Comparison of ENCODE assay signal across 19 cellular contexts in genomic region chr6:145656128-145656527, GRCh38.
A peak's percentile ranks its signal among the peaks of the same experiment; 100 is the strongest.
DNase-seq lines count a peak whose midpoint lies in the region; ATAC-seq and TF ChIP-seq lines count a peak whose summit lies in the region.
"Had no signal": no experiment of that assay in that cellular context is flagged by ENCODE, and none has a peak within 500 bp of the region (broad histone marks: within the 10 kb centered on the region; RNA-seq: fewer than 3 reads in every experiment).

No MANE protein-coding gene starts in this region.

- no peaks in the 10 kb centered on the region for H4K20me1 ChIP-seq in DND-41 (ENCODE audit: insufficient read depth, low read length)
- no peaks in the 10 kb centered on the region for H4K20me1 ChIP-seq in OCI-LY7 (ENCODE audit: insufficient read depth, low read length)

- intact Hi-C loops in A673 (cut with micrococcal nuclease; ENCODE audit: unreplicated experiment), result no loop called here
- intact Hi-C loops in OCI-LY7 (cut with micrococcal nuclease; ENCODE audit: unreplicated experiment), result no loop called here

- H3K27me3 ChIP-seq in A673 (replicated peaks; ENCODE audit: insufficient read depth, low read depth, low read length, poor library complexity), result no peaks in the 10 kb centered on the region
- no peaks in the 10 kb centered on the region for H3K27me3 ChIP-seq in DND-41 (ENCODE audit: insufficient read depth, low read length, poor library complexity)
- H3K27me3 ChIP-seq: Peyer's patch had no signal

- no peaks in the 10 kb centered on the region for H3K79me2 ChIP-seq in DND-41 (ENCODE audit: insufficient read depth, low read length)
- H3K79me2 ChIP-seq in OCI-LY7 (ENCODE audit: insufficient read depth, low read depth, low read length), result no peaks in the 10 kb centered on the region

- H3K4me2 ChIP-seq in DND-41 (ENCODE audit: insufficient read depth, low read length), result no peak overlapping the region
- H3K4me2 ChIP-seq in OCI-LY7 (ENCODE audit: low read length), result no peak overlapping the region
- H3K4me2 ChIP-seq: GM23338 had no signal

- CTCF ChIA-PET in A673 (lab: Charles Lee), result no interaction called here
- CTCF ChIA-PET in OCI-LY7 (lab: Charles Lee; ENCODE audit: unreplicated experiment), result no interaction called here

- POLR2A ChIA-PET in A673 (lab: Charles Lee; ENCODE audit: low non-redundant PET), result no interaction called here
- POLR2A ChIA-PET in OCI-LY7 (lab: Charles Lee), result interaction anchor here (0.5 to 2.2 kb wide), 3 partner anchors 15 to 579 kb away, joined by 3 to 7 read pairs (median 4); no protein-coding TSS in a partner anchor

- H3K27ac ChIP-seq in A673 (ENCODE audit: low read depth, low read length, poor library complexity, severe bottlenecking) (no peak overlapping the region), DND-41 (ENCODE audit: low read length) (no peak overlapping the region), OCI-LY7 (ENCODE audit: low read depth, low read length, poor library complexity, severe bottlenecking) (no peak overlapping the region)
- H3K27ac ChIP-seq: Peyer's patch had no signal

- no peaks in the 10 kb centered on the region for H3K9me2 ChIP-seq in OCI-LY7 (ENCODE audit: insufficient read depth, low read length)

- H3K4me3 ChIP-seq in A673 (ENCODE audit: low read depth, low read length, poor library complexity, severe bottlenecking) (no peak overlapping the region), DND-41 (ENCODE audit: low read depth in 1 of 2, low read length in 2 of 2) (no peak overlapping the region), OCI-LY7 (ENCODE audit: low read depth, low read length, poor library complexity, severe bottlenecking) (no peak overlapping the region)
- H3K4me3 ChIP-seq: GM23338, Peyer's patch had no signal

- no peaks in the 10 kb centered on the region for H3K36me3 ChIP-seq in A673 (ENCODE audit: insufficient read depth, low read length, poor library complexity, severe bottlenecking)
- no peaks in the 10 kb centered on the region for H3K36me3 ChIP-seq in DND-41 (ENCODE audit: insufficient read depth, low read length)
- H3K36me3 ChIP-seq in OCI-LY7 (ENCODE audit: insufficient read depth, low read length), result no peaks in the 10 kb centered on the region
- H3K36me3 ChIP-seq: Peyer's patch had no signal

- DNase-seq in A673 (ENCODE audit: low spot score), result no peak
- no peak for DNase-seq in DND-41
- DNase-seq in OCI-LY7 (ENCODE audit: low spot score), result no peak
- DNase-seq in dermis blood vessel endothelial cell, result peak; percentile 15
- DNase-seq in NCI-H1092 (lab: John Stamatoyannopoulos, UW), result no peak
- DNase-seq in CD1c-positive myeloid dendritic cell (ENCODE audit: extremely low spot score), result no peak
- no peak for DNase-seq in KG1 (lab: John Stamatoyannopoulos, UW)
- no peak for DNase-seq in HuH-7 (ENCODE audit: low spot score)
- DNase-seq: ACHN; Calu3; CD4-positive, alpha-beta memory T cell; DMS79; GDM1; NCI-H1436 treated with DMSO at 0.1 percent for 48 hours; NCI-H2029 treated with DMSO at 0.1 percent for 48 hours; NCI-H510A treated with DMSO at 0.1 percent for 48 hours; Peyer's patch; SHP77 had no signal

- no TSS peak for BruUV-seq in A673 (replicated peaks; lab: Mats Ljungman, UMichigan)
- no TSS peak for BruUV-seq in OCI-LY7 (replicated peaks; lab: Mats Ljungman, UMichigan)

- no peak overlapping the region for H3K9ac ChIP-seq in DND-41 (ENCODE audit: low read depth, low read length)

- H3K4me1 ChIP-seq in A673 (ENCODE audit: insufficient read depth, low read length, poor library complexity, severe bottlenecking) (peaks cover 5% of the 10 kb centered on the region), DND-41 (ENCODE audit: insufficient read depth, low read length) (no peaks in the 10 kb centered on the region), OCI-LY7 (ENCODE audit: insufficient read depth, low read length, poor library complexity, severe bottlenecking) (no peaks in the 10 kb centered on the region)
- H3K4me1 ChIP-seq: Peyer's patch had no signal

- H2AFZ ChIP-seq in DND-41 (ENCODE audit: low read depth, low read length) (no peak overlapping the region), OCI-LY7 (ENCODE audit: low read length) (no peak overlapping the region)
- H2AFZ ChIP-seq: GM23338 had no signal

- TF ChIP-seq CTCF in A673 (conservative IDR thresholded peaks at IDR 0.05; ENCODE audit: low read depth, low read length) (peak; percentile 21; the same call in 1 of the 2 replicates), DND-41 (IDR thresholded peaks at IDR 0.05; ENCODE audit: borderline replicate concordance, extremely low read depth, low read length, poor library complexity, severe bottlenecking) (no peak), OCI-LY7 (conservative IDR thresholded peaks at IDR 0.05; ENCODE audit: low read length) (0 out of 2 replicates have a peak, but pooled peaks have one; percentile 19)

- H3K9me3 ChIP-seq in A673 (ENCODE audit: low read depth, low read length, poor library complexity, severe bottlenecking), result no peaks in the 10 kb centered on the region
- no peaks in the 10 kb centered on the region for H3K9me3 ChIP-seq in DND-41 (ENCODE audit: insufficient read depth, low read length, severe bottlenecking)
- no peaks in the 10 kb centered on the region for H3K9me3 ChIP-seq in OCI-LY7 (ENCODE audit: low read length)
- H3K9me3 ChIP-seq: Peyer's patch had no signal

- ATAC-seq in DND-41 (ENCODE audit: insufficient read depth, low read depth), result peak; percentile 37; the same call in 1 of the 3 replicates
- ATAC-seq: GM23338 had no signal
